10 cellular contexts compared by ENCODE assay signal in genomic region chrX:84721416-84721815, GRCh38.
"Had no signal": no experiment of that assay in that cellular context is flagged by ENCODE, and none has a peak within 500 bp of the region (broad histone marks: within the 10 kb centered on the region; RNA-seq: fewer than 3 reads in every experiment).

No MANE protein-coding gene starts in this region.

- H3K27ac Mint-ChIP-seq: HFFc6, IgD-negative memory B cell had no signal

- H3K27ac ChIP-seq: GM23248, HL-60 had no signal

- DNase-seq: GM23248, GOT3, H7, HFFc6, KBM-7 had no signal

- H3K36me3 ChIP-seq: HAP-1 had no signal

- ATAC-seq: HCT116, HepG2 had no signal

- H3K9me3 Mint-ChIP-seq: HFFc6, IgD-negative memory B cell had no signal

- H3K4me1 ChIP-seq: HAP-1 had no signal

- H3K36me3 Mint-ChIP-seq: IgD-negative memory B cell had no signal

- H3K4me3 ChIP-seq: GM23248, HAP-1 had no signal

- H3K27me3 Mint-ChIP-seq: IgD-negative memory B cell had no signal

- H3K4me3 Mint-ChIP-seq: HFFc6, IgD-negative memory B cell had no signal

- H3K9me3 ChIP-seq: HAP-1 had no signal
